17 cellular contexts compared by ENCODE assay signal in the genomic region with DNA sequence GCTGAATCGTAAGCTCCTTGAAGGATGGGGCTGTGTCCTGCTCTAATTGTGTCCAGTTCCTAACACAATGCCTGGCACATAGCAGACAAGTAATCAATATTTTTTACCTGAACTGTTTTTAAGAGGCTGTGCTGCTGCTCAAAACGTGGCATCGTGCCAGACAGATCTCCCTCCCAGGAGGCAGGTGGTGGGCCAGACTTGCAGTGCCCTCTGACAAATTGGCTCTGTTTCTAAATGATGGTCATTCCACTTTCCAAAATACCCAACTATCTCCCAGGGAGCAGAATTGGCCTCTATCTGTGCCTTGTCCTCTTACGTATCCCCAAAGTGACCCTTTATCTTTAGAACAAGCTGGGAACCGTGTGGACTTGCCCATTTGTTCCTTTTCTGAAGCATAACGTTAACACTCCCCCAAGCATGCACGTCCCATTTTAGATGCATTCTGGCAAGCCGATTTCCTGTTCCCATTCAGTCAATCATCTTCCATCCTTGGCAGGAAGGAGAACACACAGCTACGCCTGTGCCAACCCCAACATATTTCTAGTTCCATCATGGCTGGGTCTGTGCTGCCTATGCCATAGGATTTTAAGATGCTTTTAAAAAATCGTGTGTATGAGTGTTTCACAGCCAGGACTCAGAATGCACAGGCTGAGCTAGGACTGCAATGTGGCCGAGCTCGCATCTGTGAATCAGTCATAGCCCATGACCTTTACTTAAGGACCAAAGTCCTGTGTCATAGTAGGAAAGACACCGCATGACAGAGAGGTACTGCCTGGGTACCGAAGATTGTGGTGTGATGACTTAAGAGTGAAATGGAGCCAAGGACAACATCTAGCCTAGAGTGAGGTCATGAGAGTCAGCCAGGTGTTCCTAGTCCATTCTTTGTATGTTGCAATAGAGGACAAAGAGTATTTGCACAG.
DNase-seq lines count a peak whose midpoint lies in the region; ATAC-seq, FAIRE-seq and TF ChIP-seq lines count a peak whose summit lies in the region.
"Had no signal": no experiment of that assay in that cellular context is flagged by ENCODE, and none has a peak within 500 bp of the region (broad histone marks: within the 10 kb centered on the region; RNA-seq: fewer than 3 reads in every experiment).

No MANE protein-coding gene starts in this region.

- no peak for TF ChIP-seq CTCF in brain (conservative IDR thresholded peaks at IDR 0.05)
- no peak for TF ChIP-seq CTCF in HepG2 (CRISPR knock-in tag; IDR thresholded peaks at IDR 0.05)
- no peak for TF ChIP-seq CTCF in spleen (IDR thresholded peaks at IDR 0.05 in 8 of 11, conservative IDR thresholded peaks at IDR 0.05 in 3 of 11)

- no peak overlapping the region for H3K4me2 ChIP-seq in HepG2 (ENCODE audit: low read depth, low read length)
- H3K4me2 ChIP-seq in neuronal stem cell (ENCODE audit: insufficient read depth, low read length, poor library complexity, severe bottlenecking) = no peak overlapping the region

- H3K27me3 Mint-ChIP-seq in brain = peaks cover 12% of the 10 kb centered on the region

- TF ChIP-seq POLR2A in HepG2 (IDR thresholded peaks at IDR 0.05; ENCODE audit: insufficient read depth in 1 of 2, low read depth in 2 of 2, low read length in 2 of 2) (no peak), spleen (IDR thresholded peaks at IDR 0.05) (no peak)

- no peak overlapping the region for H2BK15ac ChIP-seq in neuronal stem cell (ENCODE audit: low read length)

- H2BK5ac ChIP-seq in neuronal stem cell (ENCODE audit: low read length) = no peak overlapping the region

- H3K4ac ChIP-seq in neuronal stem cell (ENCODE audit: low read length) = no peak overlapping the region

- no peak for ATAC-seq in HepG2
- ATAC-seq: activated T-cell treated with anti-CD3 and anti-CD28 coated beads, Interleukin-2, amount 50 U/mL, for 72 hours had no signal

- no peaks in the 10 kb centered on the region for H4K20me1 ChIP-seq in HepG2 (ENCODE audit: insufficient read depth, low read length)

- no peaks in the 10 kb centered on the region for H3K79me1 ChIP-seq in neuronal stem cell (ENCODE audit: low read depth, low read length)

- no peak overlapping the region for H2AFZ ChIP-seq in HepG2 (ENCODE audit: low read length)
- H2AFZ ChIP-seq in neuronal stem cell (ENCODE audit: low read length) = no peak overlapping the region

- H3K23ac ChIP-seq in neuronal stem cell (ENCODE audit: low read depth, low read length, poor library complexity) = no peak overlapping the region

- intact Hi-C loops in HepG2 (cut with micrococcal nuclease; ENCODE audit: unreplicated experiment) = no loop called here
- intact Hi-C loops in spleen (cut with DNase I; ENCODE audit: low total_unique reads) = no loop called here

- H3K36me3 ChIP-seq in HepG2 (replicated peaks in 1 of 2; ENCODE audit: control insufficient read depth in 1 of 2, insufficient read depth in 2 of 2, low read length in 2 of 2) (no peaks in the 10 kb centered on the region), MG63 (no peaks in the 10 kb centered on the region), spleen (no peaks in the 10 kb centered on the region), neuronal stem cell (replicated peaks in 1 of 2; ENCODE audit: control insufficient read depth in 2 of 2, insufficient read depth in 2 of 2, low read length in 2 of 2) (no peaks in the 10 kb centered on the region)
- H3K36me3 ChIP-seq: esophagus squamous epithelium, SJCRH30 had no signal

- no peaks in the 10 kb centered on the region for H3K4me1 ChIP-seq in HepG2 (ENCODE audit: insufficient read depth, low read length)
- H3K4me1 ChIP-seq in spleen = peaks cover 0 to 9% (median 3%) of the 10 kb centered on the region in 6 donors
- H3K4me1 ChIP-seq in neuronal stem cell (ENCODE audit: control insufficient read depth in 2 of 2, insufficient read depth in 1 of 2, low read depth in 1 of 2, low read length in 2 of 2) = no peaks in the 10 kb centered on the region
- H3K4me1 ChIP-seq: SJCRH30 had no signal

- H3K9me3 Mint-ChIP-seq in brain = peaks cover 0 to 5% (median 0%) of the 10 kb centered on the region in 5 experiments
- H3K9me3 Mint-ChIP-seq: activated T-cell treated with anti-CD3 and anti-CD28 coated beads, Interleukin-2, amount 50 U/mL, for 72 hours had no signal

- H3K4me1 Mint-ChIP-seq in brain = peaks cover 14% of the 10 kb centered on the region
- H3K4me1 Mint-ChIP-seq: IgD-negative memory B cell had no signal

- no peak overlapping the region for H3K14ac ChIP-seq in neuronal stem cell (ENCODE audit: low read length)

- H3K36me3 Mint-ChIP-seq in brain = no peaks in the 10 kb centered on the region
- H3K36me3 Mint-ChIP-seq: IgD-negative memory B cell had no signal

- H4K91ac ChIP-seq in neuronal stem cell (ENCODE audit: low read depth, low read length, poor library complexity) = no peak overlapping the region

- H3K9ac ChIP-seq in HepG2 (ENCODE audit: insufficient read depth, low read depth, low read length) = no peak overlapping the region
- H3K9ac ChIP-seq in neuronal stem cell (ENCODE audit: low read depth, low read length, poor library complexity) = no peak overlapping the region

- no peak overlapping the region for H2BK12ac ChIP-seq in neuronal stem cell (ENCODE audit: low read length)

- peak overlapping the region in 2 of 5 experiments; percentile 1 to 37 for H3K4me3 Mint-ChIP-seq in brain
- H3K4me3 Mint-ChIP-seq: activated T-cell treated with anti-CD3 and anti-CD28 coated beads, Interleukin-2, amount 50 U/mL, for 72 hours; IgD-negative memory B cell had no signal

- CTCF ChIA-PET in HepG2 (lab: Yijun Ruan, JAX; ENCODE audit: low intra/inter-chr PET ratio, low total read pairs) = no interaction called here

- H3K9me3 ChIP-seq in HepG2 (ENCODE audit: low read length) (no peaks in the 10 kb centered on the region; the same call in 1 of the 2 replicates), MG63 (0 out of 2 replicates have a peak, but pooled peaks cover 2% of the 10 kb centered on the region), spleen (no peaks in the 10 kb centered on the region), neuronal stem cell (replicated peaks in 1 of 2; ENCODE audit: control insufficient read depth in 2 of 2, insufficient read depth in 1 of 2, low read depth in 1 of 2, low read length in 2 of 2) (no peaks in the 10 kb centered on the region)
- H3K9me3 ChIP-seq: esophagus squamous epithelium, SJCRH30 had no signal

- no peak overlapping the region for H2AK5ac ChIP-seq in neuronal stem cell (ENCODE audit: low read depth, low read length)

- in situ Hi-C loops in HepG2 (cut with HindIII; ENCODE audit: extremely low pct_ligation_motif_present, low pct_unique_long_range_greater_than_20kb) = no loop called here

- no peak overlapping the region for H2BK120ac ChIP-seq in neuronal stem cell (ENCODE audit: low read depth, low read length)

- H3K4me3 ChIP-seq in HepG2 (replicated peaks in 1 of 3; ENCODE audit: insufficient read depth in 1 of 3, low read depth in 2 of 3, low read length in 3 of 3) = no peak overlapping the region
- H3K4me3 ChIP-seq in MG63 = no peak overlapping the region
- no peak overlapping the region for H3K4me3 ChIP-seq in spleen
- H3K4me3 ChIP-seq in neuronal stem cell (ENCODE audit: low read length in 2 of 2) = no peak overlapping the region
- H3K4me3 ChIP-seq: esophagus squamous epithelium, SJCRH30 had no signal

- TF ChIP-seq EP300 in HepG2 (IDR thresholded peaks at IDR 0.05; ENCODE audit: low read depth in 2 of 2, low read length in 2 of 2) = no peak
- no peak for TF ChIP-seq EP300 in HepG2 (CRISPR knock-in tag; IDR thresholded peaks at IDR 0.05; ENCODE audit: borderline replicate concordance)

- no peak for FAIRE-seq in HepG2 (lab: Jason Lieb, UNC)
- FAIRE-seq: colon had no signal

- POLR2A ChIA-PET in HepG2 (lab: Yijun Ruan, JAX) = no interaction called here

- H4K8ac ChIP-seq in neuronal stem cell (ENCODE audit: low read depth, low read length) = no peak overlapping the region

- DNase-seq in DMS79 (lab: John Stamatoyannopoulos, UW) = peak; percentile 52
- DNase-seq in NCI-H2196 (lab: John Stamatoyannopoulos, UW; ENCODE audit: unreplicated experiment) = peak; percentile 83
- DNase-seq in HepG2 (ENCODE audit: low spot score) = no peak
- no peak for DNase-seq in MG63
- DNase-seq in spleen = no peak
- DNase-seq in neuronal stem cell (ENCODE audit: low spot score) = no peak
- DNase-seq in stimulated activated naive CD4-positive, alpha-beta T cell treated with Interleukin-2 at 50 U/mL for 16 hours (lab: John Stamatoyannopoulos, UW) = no peak
- DNase-seq: activated CD4-positive, alpha-beta T cell treated with anti-CD3 and anti-CD28 coated beads, Interleukin-2, amount 50 U/mL, for 4 hours; activated T-cell treated with anti-CD3 and anti-CD28 coated beads, Interleukin-2, amount 50 U/mL, for 72 hours; esophagus squamous epithelium; HCEC 1CT; mesenchymal stem cell; NCI-H526 treated with DMSO at 0.1 percent for 48 hours; SJCRH30 had no signal

- H3K79me2 ChIP-seq in HepG2 (ENCODE audit: insufficient read depth, low read length) = no peaks in the 10 kb centered on the region

- peak overlapping the region in 4 of 5 experiments; percentile 59 to 98 (median 84) for H3K27ac Mint-ChIP-seq in brain
- H3K27ac Mint-ChIP-seq: activated T-cell treated with anti-CD3 and anti-CD28 coated beads, Interleukin-2, amount 50 U/mL, for 72 hours; IgD-negative memory B cell had no signal

- no peak for TF ChIP-seq RAD21 in HepG2 (CRISPR knock-in tag; IDR thresholded peaks at IDR 0.05)

- H3K27me3 ChIP-seq in HepG2 (ENCODE audit: control insufficient read depth in 1 of 2, insufficient read depth in 2 of 2, low read length in 2 of 2) (no peaks in the 10 kb centered on the region), MG63 (no peaks in the 10 kb centered on the region; the same call in 1 of the 2 replicates), spleen (replicated peaks in 1 of 7) (peaks cover 0 to 38% (median 0%) of the 10 kb centered on the region in 7 donors), neuronal stem cell (ENCODE audit: control insufficient read depth in 3 of 3, insufficient read depth in 3 of 3, low read depth in 1 of 3, low read length in 3 of 3) (no peaks in the 10 kb centered on the region)
- H3K27me3 ChIP-seq: SJCRH30 had no signal

- no TSS peak for BruUV-seq in HepG2 (replicated peaks; lab: Mats Ljungman, UMichigan)

- no peak overlapping the region for H3K18ac ChIP-seq in neuronal stem cell (ENCODE audit: low read length)

- H3K27ac ChIP-seq in HepG2 (ENCODE audit: extremely low read length, insufficient read depth, low read length) = no peak overlapping the region
- H3K27ac ChIP-seq in spleen = no peak overlapping the region
- H3K27ac ChIP-seq in neuronal stem cell (replicated peaks; ENCODE audit: low read length) = no peak overlapping the region
- H3K27ac ChIP-seq: SJCRH30 had no signal

- WGBS in HepG2 (ENCODE audit: low lambda C conversion rate) = 21% methylated on average over 13 of the region's 14 CpGs
- 55 to 66% (median 60%) methylated on average over 14 of the region's 14 CpGs for WGBS in spleen, 5 donors
- no CpG with 5 or more reads among the region's 14 CpGs for WGBS in neuronal stem cell (ENCODE audit: extremely low coverage in 2 of 2, insufficient read length in 2 of 2, insufficient replicate concordance in 1 of 2), 2 donors

TF ChIP-seq in HepG2, 621 proteins besides CTCF, POLR2A, EP300 and RAD21 (continues in another document):
- no peak for TF ChIP-seq SOX13 (IDR thresholded peaks at IDR 0.05)
- 0 out of 4 replicates have a peak, but pooled peaks of 1 of the 2 experiments have one; percentile 18 for TF ChIP-seq SOX13 (CRISPR knock-in tag; conservative IDR thresholded peaks at IDR 0.05 in 1 of 2, IDR thresholded peaks at IDR 0.05 in 1 of 2)
- TF ChIP-seq ZNF136 (CRISPR knock-in tag; IDR thresholded peaks at IDR 0.05; ENCODE audit: low read depth) = no peak

Comparison
In these comparisons a context has a peak if more than half of its experiments do, and no peak if none do; other contexts are left out.
1. DNase-seq: peak in DMS79 (single experiment) and NCI-H2196 (single experiment); none in HepG2 (single experiment), MG63 (single experiment), spleen (single experiment), neuronal stem cell (single experiment) and stimulated activated naive CD4-positive, alpha-beta T cell treated with Interleukin-2 at 50 U/mL for 16 hours (single experiment).